25 cellular contexts compared by ENCODE assay signal in genomic region chr10:95540514-95541052, GRCh38. TPM values are rescaled to one million over a fixed set of nuclear protein-coding genes. Genes with fewer than 3 reads are reported as not detected.
DNase-seq lines count a peak whose midpoint lies in the region; ATAC-seq and TF ChIP-seq lines count a peak whose summit lies in the region.
"Had no signal": no experiment of that assay in that cellular context is flagged by ENCODE, and none has a peak within 500 bp of the region (broad histone marks: within the 10 kb centered on the region; RNA-seq: fewer than 3 reads in every experiment).

No MANE protein-coding gene starts in this region.

- no peak for TF ChIP-seq CTCF in heart left ventricle (IDR thresholded peaks at IDR 0.05)
- TF ChIP-seq CTCF in endothelial cell (IDR thresholded peaks at IDR 0.05; ENCODE audit: unreplicated experiment) = no peak
- TF ChIP-seq CTCF in uterus (IDR thresholded peaks at IDR 0.05) = no peak

- H3K27me3 ChIP-seq in heart left ventricle (no peaks in the 10 kb centered on the region), trophoblast cell (ENCODE audit: insufficient read depth, low read length) (no peaks in the 10 kb centered on the region), uterus (no peaks in the 10 kb centered on the region)
- H3K27me3 ChIP-seq: upper lobe of left lung had no signal

- H2BK5ac ChIP-seq in trophoblast cell (ENCODE audit: low read depth, low read length, poor library complexity) = no peak overlapping the region

- peak overlapping the region; percentile 12 for H4K8ac ChIP-seq in trophoblast cell (ENCODE audit: low read depth, low read length)

- TF ChIP-seq POLR2A in heart left ventricle (IDR thresholded peaks at IDR 0.05) (no peak), uterus (IDR thresholded peaks at IDR 0.05) (no peak)

- H3K18ac ChIP-seq in trophoblast cell (ENCODE audit: low read length) = no peak overlapping the region

- H3K4me1 ChIP-seq in heart left ventricle (peaks cover 6 to 100% (median 89%) of the 10 kb centered on the region in 12 donors), trophoblast cell (ENCODE audit: control insufficient read depth in 1 of 2, insufficient read depth in 2 of 2, low read length in 2 of 2) (peaks cover 7 to 15% of the 10 kb centered on the region in 2 experiments), uterus (peaks cover 0 to 21% of the 10 kb centered on the region in 2 donors)

- peaks cover 86% of the 10 kb centered on the region for H3K4me1 Mint-ChIP-seq in endothelial cell (ENCODE audit: unreplicated experiment)
- H3K4me1 Mint-ChIP-seq: CD4-positive, CD25-positive, alpha-beta regulatory T cell had no signal

- H3K4me3 Mint-ChIP-seq in endothelial cell (ENCODE audit: unreplicated experiment) = no peak overlapping the region
- H3K4me3 Mint-ChIP-seq: activated CD8-positive, alpha-beta T cell treated with anti-CD3 and anti-CD28 coated beads for 36 hours; activated naive CD8-positive, alpha-beta T cell; CD4-positive, CD25-positive, alpha-beta regulatory T cell had no signal

- H3K14ac ChIP-seq in trophoblast cell (ENCODE audit: low read length) = no peak overlapping the region

- no peak overlapping the region for H3K23ac ChIP-seq in trophoblast cell (ENCODE audit: low read length)

- H2AK5ac ChIP-seq in trophoblast cell (ENCODE audit: low read length) = no peak overlapping the region

- peak overlapping the region; percentile 21 to 96 (median 84) for H3K27ac ChIP-seq in heart left ventricle
- H3K27ac ChIP-seq in trophoblast cell (ENCODE audit: low read depth, low read length) = no peak overlapping the region
- H3K27ac ChIP-seq in uterus = peak overlapping the region; percentile 8 to 94
- H3K27ac ChIP-seq: GM23248, skin epidermis had no signal

- no peak overlapping the region for H4K91ac ChIP-seq in trophoblast cell (ENCODE audit: low read depth, low read length)

- peak overlapping the region; percentile 23 for H2BK12ac ChIP-seq in trophoblast cell (ENCODE audit: low read length)

- no peak overlapping the region for H2AFZ ChIP-seq in trophoblast cell (ENCODE audit: insufficient read depth, low read length, poor library complexity)
- H2AFZ ChIP-seq: GM23248 had no signal

- DNase-seq in heart left ventricle = no peak
- no peak for DNase-seq in Right ventricle myocardium superior
- no peak for DNase-seq in endothelial cell (ENCODE audit: low spot score)
- DNase-seq in trophoblast cell = no peak
- no peak for DNase-seq in uterus
- DNase-seq in stimulated activated CD4-positive, alpha-beta T cell treated with anti-CD3 and anti-CD28 coated beads, Interleukin-4, amount 100 ng/mL, for 24 hours = no peak
- no peak for DNase-seq in DMS114 treated with DMSO at 0.1 percent for 48 hours (lab: John Stamatoyannopoulos, UW; ENCODE audit: unreplicated experiment)
- DNase-seq in NCI-H128 (lab: John Stamatoyannopoulos, UW; ENCODE audit: unreplicated experiment) = no peak
- DNase-seq: 8988T; activated CD8-positive, alpha-beta T cell treated with anti-CD3 and anti-CD28 coated beads for 36 hours; anterior cingulate cortex; caudate nucleus; CD4-positive, CD25-positive, alpha-beta regulatory T cell; dermis blood vessel endothelial cell; GM23248; kidney; lower lobe of right lung; NCI-H2171; NCI-H510A; posterior cingulate gyrus; stimulated activated CD8-positive, alpha-beta memory T cell treated with anti-CD3 and anti-CD28 coated beads, Interleukin-4, amount 100 ng/mL, for 48 hours; T-helper 2 cell; upper lobe of left lung had no signal

- peaks cover 15% of the 10 kb centered on the region for H3K27me3 Mint-ChIP-seq in endothelial cell (ENCODE audit: unreplicated experiment)
- H3K27me3 Mint-ChIP-seq: activated CD8-positive, alpha-beta T cell treated with anti-CD3 and anti-CD28 coated beads for 36 hours; activated naive CD8-positive, alpha-beta T cell; CD4-positive, CD25-positive, alpha-beta regulatory T cell had no signal

- H3K9me3 ChIP-seq in heart left ventricle = no peaks in the 10 kb centered on the region
- H3K9me3 ChIP-seq in trophoblast cell (ENCODE audit: insufficient read depth, low read depth, low read length) = no peaks in the 10 kb centered on the region
- H3K9me3 ChIP-seq in uterus = no peaks in the 10 kb centered on the region
- H3K9me3 ChIP-seq: lower lobe of right lung, upper lobe of left lung had no signal

- peaks cover 21% of the 10 kb centered on the region for H3K36me3 Mint-ChIP-seq in endothelial cell (ENCODE audit: low read depth, unreplicated experiment)
- H3K36me3 Mint-ChIP-seq: activated naive CD8-positive, alpha-beta T cell; CD4-positive, CD25-positive, alpha-beta regulatory T cell had no signal

- ATAC-seq in heart left ventricle (no peak), Right ventricle myocardium superior (ENCODE audit: poor library complexity) (no peak)
- ATAC-seq: activated CD8-positive, alpha-beta T cell treated with anti-CD3 and anti-CD28 coated beads for 36 hours; lower lobe of right lung had no signal

- H3K27ac Mint-ChIP-seq in endothelial cell (ENCODE audit: unreplicated experiment) = peak overlapping the region; percentile 37
- H3K27ac Mint-ChIP-seq: activated CD8-positive, alpha-beta T cell treated with anti-CD3 and anti-CD28 coated beads for 36 hours; activated naive CD8-positive, alpha-beta T cell had no signal

- H3K4ac ChIP-seq in trophoblast cell (ENCODE audit: low read depth, low read length) = no peak overlapping the region

- no peak overlapping the region for H3K4me2 ChIP-seq in trophoblast cell (ENCODE audit: low read length)

- intact Hi-C loops in heart left ventricle (cut with DNase I) (no loop called here), Right ventricle myocardium superior (cut with DNase I) (no loop called here), uterus (cut with DNase I; ENCODE audit: low total_unique reads) (no loop called here)

- WGBS in heart left ventricle, 4 donors = 75 to 89% (median 88%) methylated on average over 2 of the region's 2 CpGs
- no CpG with 5 or more reads among the region's 2 CpGs for WGBS in trophoblast cell (ENCODE audit: extremely low coverage, insufficient coverage, insufficient read length)

- H3K36me3 ChIP-seq in heart left ventricle = no peaks in the 10 kb centered on the region
- H3K36me3 ChIP-seq in trophoblast cell (ENCODE audit: control insufficient read depth in 1 of 2, insufficient read depth in 2 of 2, low read length in 2 of 2) = no peaks in the 10 kb centered on the region
- no peaks in the 10 kb centered on the region for H3K36me3 ChIP-seq in uterus
- H3K36me3 ChIP-seq: lower lobe of right lung, upper lobe of left lung had no signal

- no peak overlapping the region for H4K12ac ChIP-seq in trophoblast cell (ENCODE audit: low read depth, low read length)

- H3K4me3 ChIP-seq in heart left ventricle = no peak overlapping the region
- no peak overlapping the region for H3K4me3 ChIP-seq in trophoblast cell (ENCODE audit: low read depth, low read length)
- H3K4me3 ChIP-seq in uterus = no peak overlapping the region
- H3K4me3 ChIP-seq: GM23248, lower lobe of right lung, skin epidermis, upper lobe of left lung had no signal

- H3K9ac ChIP-seq in trophoblast cell (ENCODE audit: low read length) = no peak overlapping the region
- H3K9ac ChIP-seq: GM23248 had no signal

- no peak overlapping the region for H2BK120ac ChIP-seq in trophoblast cell (ENCODE audit: insufficient read depth, low read length, poor library complexity)

- no peaks in the 10 kb centered on the region for H3K79me2 ChIP-seq in trophoblast cell (ENCODE audit: control insufficient read depth, insufficient read depth, low read length, poor library complexity)

- H3K9me3 Mint-ChIP-seq in endothelial cell (ENCODE audit: unreplicated experiment) = no peaks in the 10 kb centered on the region
- H3K9me3 Mint-ChIP-seq: activated CD8-positive, alpha-beta T cell treated with anti-CD3 and anti-CD28 coated beads for 36 hours had no signal

- peaks cover 3% of the 10 kb centered on the region for H3K79me1 ChIP-seq in trophoblast cell (ENCODE audit: low read length)

RNA-seq across cellular contexts. Expression of gene SORBS1, which starts 20.6 kb away (rescaled TPM):
- total RNA-seq in heart left ventricle (1,000 to 10,000 TPM in 5 of 9 donors, 100 to 1,000 TPM in 4; 380 to 1,440 (median 1,065) TPM), Right ventricle myocardium superior (697 TPM), endothelial cell (ENCODE audit: unreplicated experiment) (103 TPM), uterus (100 to 1,000 TPM in 3 of 4 donors, 10 to 100 TPM in 1; 89.9 to 422 (median 271) TPM)
- 100 to 1,000 TPM; 355 to 380 TPM for polyA plus RNA-seq in heart left ventricle
- 20.4 and 22.1 TPM in 2 replicates for polyA plus RNA-seq in trophoblast cell (2013)
